8 cellular contexts compared by ENCODE assay signal in the genomic region with DNA sequence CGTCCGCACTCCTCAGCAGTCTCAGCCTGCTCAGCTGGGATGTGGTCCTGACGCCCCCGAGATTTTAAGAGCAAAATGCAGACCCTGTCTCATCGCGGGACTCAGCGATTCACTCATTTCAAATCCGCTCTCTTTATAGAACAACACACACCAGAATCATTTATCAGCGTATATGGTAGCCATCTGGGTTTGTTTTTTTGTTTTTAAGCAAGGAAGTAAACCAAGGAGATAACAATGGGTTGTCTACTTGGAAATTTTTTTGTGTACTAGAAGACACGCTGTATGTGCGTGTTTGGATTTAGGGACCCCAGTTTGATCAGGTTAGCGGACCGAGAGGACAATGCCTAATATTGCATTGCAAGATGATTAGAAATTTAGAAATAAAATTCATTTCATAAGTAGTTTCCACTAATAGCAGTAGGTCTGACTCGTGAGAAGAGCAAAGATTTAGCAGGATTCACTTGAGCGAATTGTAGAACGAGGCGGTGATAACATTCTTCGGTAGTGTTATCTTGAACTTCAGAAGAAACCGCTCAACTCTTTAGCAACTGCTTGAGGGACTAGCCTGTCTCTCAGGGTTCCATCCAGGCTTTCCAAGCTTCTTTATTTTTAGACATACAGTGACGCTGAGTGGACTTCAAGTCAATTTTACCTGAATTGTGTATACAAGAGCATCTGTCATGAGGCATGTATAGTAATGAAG. TPM values are rescaled to one million over a fixed set of nuclear protein-coding genes. Genes with fewer than 3 reads are reported as not detected.
DNase-seq lines count a peak whose midpoint lies in the region; ATAC-seq and TF ChIP-seq lines count a peak whose summit lies in the region.

No MANE protein-coding gene starts in this region.

- TF ChIP-seq CTCF in left ventricle myocardium inferior (IDR thresholded peaks at IDR 0.05; ENCODE audit: borderline replicate concordance) (no peak), cardiac fibroblast (IDR thresholded peaks at IDR 0.05; ENCODE audit: low read depth, low read length) (no peak), type B pancreatic cell (conservative IDR thresholded peaks at IDR 0.05) (no peak)

- H3K27me3 ChIP-seq in left ventricle myocardium inferior (ENCODE audit: low read depth) = no peaks in the 10 kb centered on the region

- H3K27ac Mint-ChIP-seq in memory B cell = peak overlapping the region; percentile 99
- peak overlapping the region; percentile 95 for H3K27ac Mint-ChIP-seq in type B pancreatic cell

- peaks cover 43% of the 10 kb centered on the region for H3K4me1 Mint-ChIP-seq in memory B cell
- H3K4me1 Mint-ChIP-seq in type B pancreatic cell (ENCODE audit: unreplicated experiment) = peaks cover 27% of the 10 kb centered on the region

- no peaks in the 10 kb centered on the region for H3K27me3 Mint-ChIP-seq in memory B cell
- peaks cover 3% of the 10 kb centered on the region for H3K27me3 Mint-ChIP-seq in type B pancreatic cell

- intact Hi-C loops in left ventricle myocardium inferior (cut with micrococcal nuclease) (no loop called here), Right ventricle myocardium superior (cut with DNase I) (no loop called here)

- peak overlapping the region; percentile 100 for H3K27ac ChIP-seq in left ventricle myocardium inferior (replicated peaks)

- no peak for ATAC-seq in Right ventricle myocardium superior (ENCODE audit: poor library complexity)
- ATAC-seq in HG02763 (IDR thresholded peaks at IDR 0.05; ENCODE audit: unreplicated experiment) = peak; percentile 8
- ATAC-seq in memory B cell (ENCODE audit: low read depth) = no peak

- H3K4me3 ChIP-seq in left ventricle myocardium inferior (peak overlapping the region; percentile 92), cardiac fibroblast (replicated peaks in 1 of 2; ENCODE audit: low read depth in 2 of 2, low read length in 2 of 2) (peak overlapping the region; percentile 91)

- H3K4me3 Mint-ChIP-seq in memory B cell = peak overlapping the region; percentile 97
- H3K4me3 Mint-ChIP-seq in type B pancreatic cell = peak overlapping the region; percentile 94

- DNase-seq in left ventricle myocardium inferior (no peak), Right ventricle myocardium superior (no peak), NCI-H2227 treated with DMSO at 0.1 percent for 48 hours (lab: John Stamatoyannopoulos, UW) (peak; percentile 59), cardiac fibroblast (ENCODE audit: low read depth in 2 of 2) (peak; percentile 34 to 49), memory B cell (ENCODE audit: low spot score in 2 of 2) (peak in 1 of 2 donors; percentile 4), type B pancreatic cell (ENCODE audit: extremely low spot score, unreplicated experiment) (no peak)
- DNase-seq in stimulated activated CD4-positive, alpha-beta T cell treated with anti-CD3 and anti-CD28 coated beads, Interleukin-2, amount 100 ng/mL, for 24 hours = no peak

- H3K9me3 Mint-ChIP-seq in memory B cell (no peaks in the 10 kb centered on the region), type B pancreatic cell (no peaks in the 10 kb centered on the region)

- H3K9me3 ChIP-seq in left ventricle myocardium inferior (replicated peaks) = no peaks in the 10 kb centered on the region

- H3K36me3 ChIP-seq in left ventricle myocardium inferior = no peaks in the 10 kb centered on the region

- peaks cover 3% of the 10 kb centered on the region for H3K36me3 Mint-ChIP-seq in memory B cell
- H3K36me3 Mint-ChIP-seq in type B pancreatic cell = peaks cover 11% of the 10 kb centered on the region

- H3K4me1 ChIP-seq in left ventricle myocardium inferior = peaks cover 74% of the 10 kb centered on the region

RNA-seq across cellular contexts. Expression of a gene that starts 1.3 kb away (rescaled TPM):
- total RNA-seq in left ventricle myocardium inferior = 15.5 TPM
- total RNA-seq in Right ventricle myocardium superior = 15.5 TPM
- 19.7 and 26.4 TPM in 2 replicates for total RNA-seq in type B pancreatic cell (ENCODE audit: low replicate concordance)

RNA-seq across cellular contexts. Expression of a gene that starts 1.3 kb away (rescaled TPM):
- total RNA-seq in left ventricle myocardium inferior = 819 TPM
- 940 TPM for total RNA-seq in Right ventricle myocardium superior
- 139 and 168 TPM in 2 replicates for total RNA-seq in type B pancreatic cell (ENCODE audit: low replicate concordance)

Comparison
In these comparisons a context has a peak if more than half of its experiments do, and no peak if none do; other contexts are left out.
1. DNase-seq: peak in NCI-H2227 treated with DMSO at 0.1 percent for 48 hours (single experiment) and cardiac fibroblast (2 of 2); none in left ventricle myocardium inferior (single experiment), Right ventricle myocardium superior (single experiment), type B pancreatic cell (single experiment) and stimulated activated CD4-positive, alpha-beta T cell treated with anti-CD3 and anti-CD28 coated beads, Interleukin-2, amount 100 ng/mL, for 24 hours (0 of 2).